26 cellular contexts compared by ENCODE assay signal in the genomic region with DNA sequence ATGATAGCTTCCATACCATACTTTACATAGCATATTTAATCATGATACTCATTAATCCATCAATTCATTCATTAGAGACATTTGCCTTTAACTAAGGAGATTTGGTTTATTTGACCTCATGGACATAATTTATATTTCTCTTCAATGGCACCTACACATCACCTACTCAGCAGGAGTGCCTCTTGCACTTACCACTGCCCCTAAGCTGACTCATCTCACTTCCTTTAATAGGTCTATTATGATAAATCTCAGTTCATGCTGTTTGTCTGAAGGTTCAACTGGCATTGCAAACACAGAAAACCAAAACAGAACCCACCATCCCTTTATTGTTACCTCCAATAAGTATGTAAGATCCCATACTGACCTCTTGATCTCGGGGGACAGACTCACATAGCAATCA.
"Had no signal": no experiment of that assay in that cellular context is flagged by ENCODE, and none has a peak within 500 bp of the region (broad histone marks: within the 10 kb centered on the region; RNA-seq: fewer than 3 reads in every experiment).

No MANE protein-coding gene starts in this region.

- H3K4me2 ChIP-seq: hepatocyte had no signal

- DNase-seq: activated B cell treated with CpG ODN at 0.5 μM for 24 hours; activated CD4-positive, alpha-beta T cell treated with anti-CD3 and anti-CD28 coated beads, Interleukin-2, amount 50 U/mL, for 1 hour; activated CD8-positive, alpha-beta T cell treated with anti-CD3 and anti-CD28 coated beads for 36 hours; activated naive CD4-positive, alpha-beta T cell; activated T-cell treated with anti-CD3 and anti-CD28 coated beads, Interleukin-2, amount 50 U/mL, for 48 hours; anterior cingulate cortex; colonic mucosa; effector CD8-positive, alpha-beta T cell; erythroblast; islet precursor cell; left colon; mammary epithelial cell; small intestine; stimulated activated CD4-positive, alpha-beta T cell treated with anti-CD3 and anti-CD28 coated beads, Interleukin-1b, Interleukin-23, amount 100 ng/mL, for 48 hours; stimulated activated CD4-positive, alpha-beta T cell treated with anti-CD3 and anti-CD28 coated beads, Interleukin-4, amount 100 ng/mL, for 4 hours; stimulated activated CD8-positive, alpha-beta memory T cell treated with anti-CD3 and anti-CD28 coated beads, Interleukin-4, amount 100 ng/mL, for 48 hours; stimulated activated naive CD8-positive, alpha-beta T cell treated with anti-CD3 and anti-CD28 coated beads, Interleukin-15, amount 100 ng/mL, for 72 hours; substantia nigra; upper lobe of left lung had no signal

- H3K79me2 ChIP-seq: hepatocyte had no signal

- H3K36me3 ChIP-seq: colonic mucosa, gastroesophageal sphincter, upper lobe of left lung, vagina had no signal

- H3K4me3 ChIP-seq: colonic mucosa, gastroesophageal sphincter, hepatocyte, upper lobe of left lung, vagina had no signal

- H3K27ac ChIP-seq: colonic mucosa, gastroesophageal sphincter, hepatocyte, upper lobe of left lung, vagina had no signal

- FAIRE-seq: endometrium, small intestine had no signal

- ATAC-seq: activated CD8-positive, alpha-beta T cell treated with anti-CD3 and anti-CD28 coated beads for 36 hours; activated naive CD4-positive, alpha-beta T cell treated with anti-CD3 and anti-CD28 coated beads, Interleukin-2, amount 50 U/mL, for 72 hours; gastroesophageal sphincter; left colon; sciatic nerve; stimulated activated memory B cell treated with anti-CD40 and anti-IgM and Interleukin-4, amounts not matched to agents 10 μg/mL and 1 μg/mL and 100 μg/mL, for 72 hours; stimulated activated naive CD8-positive, alpha-beta T cell treated with anti-CD3 and anti-CD28 coated beads, Interleukin-15, amount 100 ng/mL, for 72 hours had no signal

- H3K4me1 ChIP-seq: colonic mucosa, upper lobe of left lung, vagina had no signal

- H3K27me3 ChIP-seq: colonic mucosa, gastroesophageal sphincter, hepatocyte, upper lobe of left lung, vagina had no signal

- H2AFZ ChIP-seq: hepatocyte had no signal

- H3K9me3 ChIP-seq: colonic mucosa, gastroesophageal sphincter, upper lobe of left lung, vagina had no signal
